Comparison of ENCODE assay signal across 9 cellular contexts in genomic region chr11:34266090-34266912, GRCh38.
A peak's percentile ranks its signal among the peaks of the same experiment; 100 is the strongest.
DNase-seq lines count a peak whose midpoint lies in the region; ATAC-seq, FAIRE-seq and TF ChIP-seq lines count a peak whose summit lies in the region.
"Had no signal": no experiment of that assay in that cellular context is flagged by ENCODE, and none has a peak within 500 bp of the region (broad histone marks: within the 10 kb centered on the region; RNA-seq: fewer than 3 reads in every experiment).

No MANE protein-coding gene starts in this region.

- H3K27ac ChIP-seq in A673 (ENCODE audit: low read depth, low read length, poor library complexity, severe bottlenecking) (peak overlapping the region; percentile 65), left lung (no peak overlapping the region), WERI-Rb-1 (no peak overlapping the region), transverse colon (peak overlapping the region in 2 of 4 donors; percentile 14 to 30), small intestine (ENCODE audit: low read depth in 1 of 2, low read length in 1 of 2) (no peak overlapping the region)

- peaks cover 47% of the 10 kb centered on the region for H3K4me1 ChIP-seq in A673 (ENCODE audit: insufficient read depth, low read length, poor library complexity, severe bottlenecking)
- peaks cover 3 to 21% of the 10 kb centered on the region in 2 donors for H3K4me1 ChIP-seq in left lung
- peaks cover 3 to 21% (median 12%) of the 10 kb centered on the region in 4 donors for H3K4me1 ChIP-seq in transverse colon
- H3K4me1 ChIP-seq in small intestine (ENCODE audit: control insufficient read depth in 2 of 2, insufficient read depth in 1 of 2, low read depth in 1 of 2, low read length in 1 of 2): peaks cover 4 to 8% of the 10 kb centered on the region in 2 donors

- DNase-seq in A673 (ENCODE audit: low spot score): peak; percentile 99
- DNase-seq in KG1 (lab: John Stamatoyannopoulos, UW): peak; percentile 53
- DNase-seq in astrocyte of the hippocampus (ENCODE audit: low read depth, low spot score): peak; percentile 96
- DNase-seq in left lung: no peak
- no peak for DNase-seq in NCI-H128 (lab: John Stamatoyannopoulos, UW; ENCODE audit: unreplicated experiment)
- no peak for DNase-seq in WERI-Rb-1
- no peak for DNase-seq in transverse colon
- no peak for DNase-seq in small intestine
- DNase-seq: NCI-H1048 had no signal

- intact Hi-C loops in A673 (cut with micrococcal nuclease; ENCODE audit: unreplicated experiment): loop anchor here (5.0 kb wide), 1 partner anchor 91 kb away; the partner anchor contains the start of gene ABTB2
- intact Hi-C loops in left lung (cut with DNase I): no loop called here
- intact Hi-C loops in transverse colon (cut with DNase I; ENCODE audit: low total_unique reads): no loop called here

- no peak for TF ChIP-seq EP300 in transverse colon (IDR thresholded peaks at IDR 0.05; ENCODE audit: low read depth)

- H3K4me3 ChIP-seq in A673 (ENCODE audit: low read depth, low read length, poor library complexity, severe bottlenecking): no peak overlapping the region
- no peak overlapping the region for H3K4me3 ChIP-seq in left lung
- H3K4me3 ChIP-seq in WERI-Rb-1 (ENCODE audit: low read depth, low read length): no peak overlapping the region
- no peak overlapping the region for H3K4me3 ChIP-seq in transverse colon
- H3K4me3 ChIP-seq in small intestine (ENCODE audit: low read depth in 1 of 2, low read length in 2 of 2): no peak overlapping the region

- TF ChIP-seq CTCF in A673 (conservative IDR thresholded peaks at IDR 0.05; ENCODE audit: low read depth, low read length) (no peak), left lung (IDR thresholded peaks at IDR 0.05) (no peak), WERI-Rb-1 (IDR thresholded peaks at IDR 0.05; ENCODE audit: low read depth, low read length) (no peak), transverse colon (IDR thresholded peaks at IDR 0.05) (no peak)

- no TSS peak for BruUV-seq in A673 (replicated peaks; lab: Mats Ljungman, UMichigan)

- H3K27me3 ChIP-seq in A673 (replicated peaks; ENCODE audit: insufficient read depth, low read depth, low read length, poor library complexity): no peaks in the 10 kb centered on the region
- peaks cover 0 to 15% of the 10 kb centered on the region in 2 donors for H3K27me3 ChIP-seq in left lung
- H3K27me3 ChIP-seq in WERI-Rb-1 (ENCODE audit: insufficient read depth, low read depth, severe bottlenecking): no peaks in the 10 kb centered on the region
- H3K27me3 ChIP-seq in transverse colon: no peaks in the 10 kb centered on the region
- H3K27me3 ChIP-seq in small intestine (ENCODE audit: control insufficient read depth in 2 of 2, insufficient read depth in 2 of 2, low read length in 2 of 2): no peaks in the 10 kb centered on the region

- peak; percentile 39 for ATAC-seq in left lung

- no peaks in the 10 kb centered on the region for H3K36me3 ChIP-seq in A673 (ENCODE audit: insufficient read depth, low read length, poor library complexity, severe bottlenecking)
- no peaks in the 10 kb centered on the region for H3K36me3 ChIP-seq in left lung
- no peaks in the 10 kb centered on the region; the same call in none of the 2 replicates for H3K36me3 ChIP-seq in WERI-Rb-1
- H3K36me3 ChIP-seq in transverse colon: no peaks in the 10 kb centered on the region
- no peaks in the 10 kb centered on the region for H3K36me3 ChIP-seq in small intestine (ENCODE audit: control insufficient read depth in 2 of 2, insufficient read depth in 2 of 2, low read length in 2 of 2)

- in situ Hi-C loops in transverse colon (cut with MboI; ENCODE audit: low pct_ligation_motif_present in 1 of 4, low pct_unique_long_range_greater_than_20kb in 1 of 4, low sequenced_read_pairs in 3 of 4): no loop called here

- POLR2A ChIA-PET in A673 (lab: Charles Lee; ENCODE audit: low non-redundant PET): interaction anchor here (0.7 kb wide), 1 partner anchor 12 kb away, joined by 13 read pairs; no protein-coding TSS in a partner anchor

- TF ChIP-seq POLR2A in transverse colon (IDR thresholded peaks at IDR 0.05): no peak

- FAIRE-seq in small intestine (lab: Jason Lieb, UNC): no peak

- CTCF ChIA-PET in A673 (lab: Charles Lee): interaction anchor here (0.6 kb wide), 1 partner anchor 92 kb away, joined by 3 read pairs; no protein-coding TSS in a partner anchor

- 68 to 72% methylated on average over 6 to 11 of the region's 11 CpGs for WGBS in transverse colon (ENCODE audit: low coverage in 1 of 2), 2 donors
- WGBS in small intestine, 3 donors: 54 to 74% (median 72%) methylated on average over 11 of the region's 11 CpGs

- H3K9me3 ChIP-seq in A673 (ENCODE audit: low read depth, low read length, poor library complexity, severe bottlenecking) (no peaks in the 10 kb centered on the region), left lung (no peaks in the 10 kb centered on the region), WERI-Rb-1 (ENCODE audit: severe bottlenecking) (no peaks in the 10 kb centered on the region), transverse colon (no peaks in the 10 kb centered on the region), small intestine (ENCODE audit: control insufficient read depth, low read depth) (no peaks in the 10 kb centered on the region)

Comparison
In these comparisons a context has a peak if more than half of its experiments do, and no peak if none do; other contexts are left out.
1. DNase-seq: peak in A673 (single experiment), KG1 (single experiment) and astrocyte of the hippocampus (single experiment); none in left lung (0 of 2), NCI-H128 (single experiment), WERI-Rb-1 (single experiment), transverse colon (single experiment) and small intestine (single experiment).